ENCODE assay signal across 32 cellular contexts in genomic region chr16:21279501-21279900, GRCh38. TPM values are rescaled to one million over a fixed set of nuclear protein-coding genes. Genes with fewer than 3 reads are reported as not detected.
"Had no signal": no experiment of that assay in that cellular context is flagged by ENCODE, and none has a peak within 500 bp of the region (broad histone marks: within the 10 kb centered on the region; RNA-seq: fewer than 3 reads in every experiment).

No MANE protein-coding gene starts in this region.

- H3K36me3 Mint-ChIP-seq: brain, T-cell had no signal

- H3K27ac Mint-ChIP-seq: activated B cell treated with CpG ODN at 0.5 μM for 24 hours; activated CD4-positive, alpha-beta T cell treated with anti-CD3 and anti-CD28 coated beads, Interleukin-2, amount 10 ng/mL, durations not matched to agents 24 days and 14 days; activated CD8-positive, alpha-beta memory T cell treated with anti-CD3 and anti-CD28 coated beads, Interleukin-2, amount 10 ng/mL, durations not matched to agents 7 days and 5 days; activated naive CD4-positive, alpha-beta T cell treated with anti-CD3 and anti-CD28 coated beads, Interleukin-2, amount 50 U/mL, for 72 hours; activated naive CD8-positive, alpha-beta T cell treated with anti-CD3 and anti-CD28 coated beads, Interleukin-2, amount 50 U/mL, for 24 hours; activated T-cell treated with anti-CD3 and anti-CD28 coated beads, Interleukin-2, amount 50 U/mL, for 24 hours; activated T-helper 1 cell treated with anti-CD3 and anti-CD28 coated beads, Interleukin-12 subunit alpha, Interleukin-12 subunit beta, Interleukin-2, Interleukin-4 antibody, amounts not matched to agents 30 ng/mL and 10 ng/mL and 1 ng/mL, durations not matched to agents 14 hours and 24 hours and 36 hours; brain; T-cell had no signal

- DNase-seq: activated B cell treated with CpG ODN at 0.5 μM for 24 hours; activated CD4-positive, alpha-beta T cell treated with anti-CD3 and anti-CD28 coated beads for 1 hour; activated CD4-positive, alpha-beta T cell treated with anti-CD3 and anti-CD28 coated beads, Interleukin-2, amount 10 ng/mL, durations not matched to agents 24 days and 14 days; activated CD4-positive, alpha-beta T cell treated with anti-CD3 and anti-CD28 coated beads, Interleukin-2, amount 50 U/mL, for 48 hours; activated CD8-positive, alpha-beta memory T cell treated with anti-CD3 and anti-CD28 coated beads, Interleukin-2, amount 10 ng/mL, durations not matched to agents 7 days and 5 days; activated effector memory CD4-positive, alpha-beta T cell treated with Interleukin-2 at 50 U/mL for 16 hours; activated naive CD4-positive, alpha-beta T cell; activated naive CD8-positive, alpha-beta T cell treated with anti-CD3 and anti-CD28 coated beads, Interleukin-2, amount 50 U/mL, for 24 hours; activated T-cell treated with anti-CD3 and anti-CD28 coated beads, Interleukin-2, amount 50 U/mL, for 24 hours; amniotic stem cell; KG1; NCI-H1092; NCI-H1417 treated with DMSO at 0.1 percent for 48 hours; NCI-H1694 treated with DMSO at 0.1 percent for 48 hours; NCI-H2029 treated with DMSO at 0.1 percent for 48 hours; NCI-H345; NCI-H510A; NCI-H526 treated with DMSO at 0.1 percent for 48 hours; NCI-H82; OCI-M1; RPMI8226; T-cell; T-helper 2 cell; T1000 had no signal

- H3K4me3 ChIP-seq: SK-N-MC had no signal

- H3K27ac ChIP-seq: SK-N-MC had no signal

- H3K4me3 Mint-ChIP-seq: activated B cell treated with CpG ODN at 0.5 μM for 24 hours; activated CD4-positive, alpha-beta T cell treated with anti-CD3 and anti-CD28 coated beads, Interleukin-2, amount 10 ng/mL, durations not matched to agents 24 days and 14 days; activated CD8-positive, alpha-beta memory T cell treated with anti-CD3 and anti-CD28 coated beads, Interleukin-2, amount 10 ng/mL, durations not matched to agents 7 days and 5 days; activated naive CD8-positive, alpha-beta T cell treated with anti-CD3 and anti-CD28 coated beads, Interleukin-2, amount 50 U/mL, for 24 hours; activated T-cell treated with anti-CD3 and anti-CD28 coated beads, Interleukin-2, amount 50 U/mL, for 24 hours; activated T-helper 1 cell treated with anti-CD3 and anti-CD28 coated beads, Interleukin-12 subunit alpha, Interleukin-12 subunit beta, Interleukin-2, Interleukin-4 antibody, amounts not matched to agents 30 ng/mL and 10 ng/mL and 1 ng/mL, durations not matched to agents 14 hours and 24 hours and 36 hours had no signal

- H3K9me3 Mint-ChIP-seq: activated naive CD4-positive, alpha-beta T cell treated with anti-CD3 and anti-CD28 coated beads, Interleukin-2, amount 50 U/mL, for 72 hours; activated naive CD8-positive, alpha-beta T cell treated with anti-CD3 and anti-CD28 coated beads, Interleukin-2, amount 50 U/mL, for 24 hours; T-cell had no signal

RNA-seq across cellular contexts. Expression of gene CRYM, which starts 1.4 kb away (rescaled TPM):
- total RNA-seq: activated CD4-positive, alpha-beta T cell treated with anti-CD3 and anti-CD28 coated beads, Interleukin-2, amount 10 ng/mL, durations not matched to agents 24 days and 14 days; activated CD8-positive, alpha-beta memory T cell treated with anti-CD3 and anti-CD28 coated beads, Interleukin-2, amount 10 ng/mL, durations not matched to agents 7 days and 5 days; activated naive CD4-positive, alpha-beta T cell treated with anti-CD3 and anti-CD28 coated beads, Interleukin-2, amount 50 U/mL, for 72 hours; activated T-helper 1 cell treated with anti-CD3 and anti-CD28 coated beads, Interleukin-12 subunit alpha, Interleukin-12 subunit beta, Interleukin-2, Interleukin-4 antibody, amounts not matched to agents 30 ng/mL and 10 ng/mL and 1 ng/mL, durations not matched to agents 14 hours and 24 hours and 36 hours; M059J had no signal

RNA-seq across cellular contexts. Expression of gene ANKS4B, which starts 46.0 kb away (rescaled TPM):
- total RNA-seq: activated B cell treated with CpG ODN at 0.5 μM for 24 hours; activated CD4-positive, alpha-beta T cell treated with anti-CD3 and anti-CD28 coated beads, Interleukin-2, amount 10 ng/mL, durations not matched to agents 24 days and 14 days; activated CD8-positive, alpha-beta memory T cell treated with anti-CD3 and anti-CD28 coated beads, Interleukin-2, amount 10 ng/mL, durations not matched to agents 7 days and 5 days; activated naive CD4-positive, alpha-beta T cell treated with anti-CD3 and anti-CD28 coated beads, Interleukin-2, amount 50 U/mL, for 72 hours; activated T-helper 1 cell treated with anti-CD3 and anti-CD28 coated beads, Interleukin-12 subunit alpha, Interleukin-12 subunit beta, Interleukin-2, Interleukin-4 antibody, amounts not matched to agents 30 ng/mL and 10 ng/mL and 1 ng/mL, durations not matched to agents 14 hours and 24 hours and 36 hours; astrocyte; LHCN-M2; M059J; Right ventricle myocardium inferior had no signal
